In the genomic region with DNA sequence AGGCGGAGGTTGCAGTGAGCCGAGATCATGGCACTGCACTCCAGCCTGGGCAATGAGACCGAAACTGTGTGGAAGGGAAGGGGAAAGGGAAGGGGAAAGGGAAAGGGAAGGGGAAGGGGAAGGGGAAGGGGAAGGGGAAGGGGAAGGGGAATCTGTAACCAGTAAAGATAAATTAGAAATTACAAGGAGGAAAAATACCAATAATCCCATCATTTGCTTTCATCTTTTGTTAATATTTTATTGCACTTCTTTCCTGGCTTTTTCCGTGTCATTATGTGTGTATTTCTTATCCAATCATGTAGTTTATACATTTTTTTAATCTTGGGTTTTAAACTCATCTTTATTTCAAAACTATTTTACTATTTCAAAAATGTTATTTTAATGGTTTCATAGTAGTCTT, we compare ENCODE assay signal across 1 cellular context.
TF ChIP-seq lines count a peak whose summit lies in the region.

No MANE protein-coding gene starts in this region.

TF ChIP-seq in HepG2, 621 proteins besides CTCF, POLR2A, EP300 and RAD21:
- TF ChIP-seq, protein P1, sequence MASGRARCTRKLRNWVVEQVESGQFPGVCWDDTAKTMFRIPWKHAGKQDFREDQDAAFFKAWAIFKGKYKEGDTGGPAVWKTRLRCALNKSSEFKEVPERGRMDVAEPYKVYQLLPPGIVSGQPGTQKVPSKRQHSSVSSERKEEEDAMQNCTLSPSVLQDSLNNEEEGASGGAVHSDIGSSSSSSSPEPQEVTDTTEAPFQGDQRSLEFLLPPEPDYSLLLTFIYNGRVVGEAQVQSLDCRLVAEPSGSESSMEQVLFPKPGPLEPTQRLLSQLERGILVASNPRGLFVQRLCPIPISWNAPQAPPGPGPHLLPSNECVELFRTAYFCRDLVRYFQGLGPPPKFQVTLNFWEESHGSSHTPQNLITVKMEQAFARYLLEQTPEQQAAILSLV (CRISPR knock-in tag; IDR thresholded peaks at IDR 0.05; ENCODE audit: borderline replicate concordance), result no peak
- TF ChIP-seq HIVEP1 (CRISPR knock-in tag; IDR thresholded peaks at IDR 0.05), result no peak
- TF ChIP-seq, protein P2, sequence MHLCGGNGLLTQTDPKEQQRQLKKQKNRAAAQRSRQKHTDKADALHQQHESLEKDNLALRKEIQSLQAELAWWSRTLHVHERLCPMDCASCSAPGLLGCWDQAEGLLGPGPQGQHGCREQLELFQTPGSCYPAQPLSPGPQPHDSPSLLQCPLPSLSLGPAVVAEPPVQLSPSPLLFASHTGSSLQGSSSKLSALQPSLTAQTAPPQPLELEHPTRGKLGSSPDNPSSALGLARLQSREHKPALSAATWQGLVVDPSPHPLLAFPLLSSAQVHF (CRISPR knock-in tag; IDR thresholded peaks at IDR 0.05), result no peak
- TF ChIP-seq TBP (CRISPR knock-in tag; IDR thresholded peaks at IDR 0.05), result no peak
- TF ChIP-seq HNRNPK (IDR thresholded peaks at IDR 0.05; ENCODE audit: low read depth, low read length, poor library complexity, severe bottlenecking), result peak; percentile 98
- TF ChIP-seq, protein P3, sequence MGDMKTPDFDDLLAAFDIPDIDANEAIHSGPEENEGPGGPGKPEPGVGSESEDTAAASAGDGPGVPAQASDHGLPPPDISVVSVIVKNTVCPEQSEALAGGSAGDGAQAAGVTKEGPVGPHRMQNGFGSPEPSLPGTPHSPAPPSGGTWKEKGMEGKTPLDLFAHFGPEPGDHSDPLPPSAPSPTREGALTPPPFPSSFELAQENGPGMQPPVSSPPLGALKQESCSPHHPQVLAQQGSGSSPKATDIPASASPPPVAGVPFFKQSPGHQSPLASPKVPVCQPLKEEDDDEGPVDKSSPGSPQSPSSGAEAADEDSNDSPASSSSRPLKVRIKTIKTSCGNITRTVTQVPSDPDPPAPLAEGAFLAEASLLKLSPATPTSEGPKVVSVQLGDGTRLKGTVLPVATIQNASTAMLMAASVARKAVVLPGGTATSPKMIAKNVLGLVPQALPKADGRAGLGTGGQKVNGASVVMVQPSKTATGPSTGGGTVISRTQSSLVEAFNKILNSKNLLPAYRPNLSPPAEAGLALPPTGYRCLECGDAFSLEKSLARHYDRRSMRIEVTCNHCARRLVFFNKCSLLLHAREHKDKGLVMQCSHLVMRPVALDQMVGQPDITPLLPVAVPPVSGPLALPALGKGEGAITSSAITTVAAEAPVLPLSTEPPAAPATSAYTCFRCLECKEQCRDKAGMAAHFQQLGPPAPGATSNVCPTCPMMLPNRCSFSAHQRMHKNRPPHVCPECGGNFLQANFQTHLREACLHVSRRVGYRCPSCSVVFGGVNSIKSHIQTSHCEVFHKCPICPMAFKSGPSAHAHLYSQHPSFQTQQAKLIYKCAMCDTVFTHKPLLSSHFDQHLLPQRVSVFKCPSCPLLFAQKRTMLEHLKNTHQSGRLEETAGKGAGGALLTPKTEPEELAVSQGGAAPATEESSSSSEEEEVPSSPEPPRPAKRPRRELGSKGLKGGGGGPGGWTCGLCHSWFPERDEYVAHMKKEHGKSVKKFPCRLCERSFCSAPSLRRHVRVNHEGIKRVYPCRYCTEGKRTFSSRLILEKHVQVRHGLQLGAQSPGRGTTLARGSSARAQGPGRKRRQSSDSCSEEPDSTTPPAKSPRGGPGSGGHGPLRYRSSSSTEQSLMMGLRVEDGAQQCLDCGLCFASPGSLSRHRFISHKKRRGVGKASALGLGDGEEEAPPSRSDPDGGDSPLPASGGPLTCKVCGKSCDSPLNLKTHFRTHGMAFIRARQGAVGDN (CRISPR knock-in tag; IDR thresholded peaks at IDR 0.05), result no peak
- TF ChIP-seq PCBP1 (IDR thresholded peaks at IDR 0.05; ENCODE audit: borderline replicate concordance, low read depth, low read length), result 0 out of 2 replicates have a peak, but pooled peaks have one; percentile 78
- TF ChIP-seq ATF7 (IDR thresholded peaks at IDR 0.05), result no peak
- no peak for TF ChIP-seq ATF7 (CRISPR knock-in tag; IDR thresholded peaks at IDR 0.05)
